ENCODE assay signal across 10 cellular contexts in the genomic region with DNA sequence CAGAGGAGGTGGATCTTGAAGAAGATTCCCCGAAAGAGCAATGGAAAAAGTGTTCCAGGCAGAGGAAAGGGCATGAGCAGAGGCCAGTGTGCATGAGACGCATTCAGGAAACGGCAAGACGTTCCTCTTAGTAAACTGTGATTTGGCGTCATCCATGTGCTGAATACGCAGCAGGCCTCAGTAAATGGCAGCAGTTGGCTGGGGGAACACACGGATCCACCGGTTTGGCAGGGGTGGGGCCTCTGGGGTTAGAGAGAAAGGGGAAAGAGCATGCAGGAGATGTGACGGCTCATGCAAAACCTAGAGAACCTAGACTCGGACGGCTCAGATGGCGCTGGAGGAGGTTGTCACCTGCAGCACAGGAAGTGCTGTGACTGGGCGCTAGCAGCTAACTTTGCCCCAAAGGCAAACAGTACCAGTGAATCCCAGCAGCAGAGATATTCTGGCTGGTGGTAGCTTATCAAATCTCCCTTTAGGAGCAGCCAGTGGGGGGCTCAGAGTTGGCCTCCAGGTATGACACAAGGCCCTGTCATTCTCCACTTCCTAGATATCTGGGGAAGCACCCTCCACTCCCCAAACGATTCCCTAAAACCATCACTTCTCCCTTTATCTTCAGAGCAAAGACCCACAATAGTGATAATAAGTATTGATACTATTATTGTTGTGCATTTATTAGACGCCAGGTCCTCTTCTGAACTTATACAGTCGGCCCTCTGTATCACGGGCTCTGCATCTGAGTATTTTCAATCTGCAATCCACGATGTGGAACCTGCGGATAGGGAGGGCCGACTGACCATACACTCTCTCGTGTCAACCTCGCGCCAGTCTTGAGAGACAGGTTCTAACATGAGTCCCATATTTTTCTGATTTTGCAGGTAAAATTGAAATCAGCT. TPM values are rescaled to one million over a fixed set of nuclear protein-coding genes. Genes with fewer than 3 reads are reported as not detected.
DNase-seq lines count a peak whose midpoint lies in the region; ATAC-seq, FAIRE-seq and TF ChIP-seq lines count a peak whose summit lies in the region.
"Had no signal": no experiment of that assay in that cellular context is flagged by ENCODE, and none has a peak within 500 bp of the region (broad histone marks: within the 10 kb centered on the region; RNA-seq: fewer than 3 reads in every experiment).

No MANE protein-coding gene starts in this region.

- DNase-seq in WERI-Rb-1 = no peak
- DNase-seq in GM12878 (ENCODE audit: low read depth, low spot score) = no peak
- peak in 2 of 3 donors; percentile 42 to 43 for DNase-seq in stimulated activated CD4-positive, alpha-beta T cell treated with anti-CD3 and anti-CD28 coated beads, TNF-alpha, amount 100 ng/mL, for 1 hour (ENCODE audit: low read depth in 3 of 3, low spot score in 1 of 3)
- no peak for DNase-seq in SK-N-SH
- DNase-seq: gastrocnemius medialis had no signal

- TF ChIP-seq CTCF in WERI-Rb-1 (IDR thresholded peaks at IDR 0.05; ENCODE audit: low read depth, low read length) = no peak
- no peak for TF ChIP-seq CTCF in GM12878 (IDR thresholded peaks at IDR 0.05 in 2 of 3, conservative IDR thresholded peaks at IDR 0.05 in 1 of 3; ENCODE audit: control insufficient read depth in 2 of 3, extremely low read depth in 1 of 3, insufficient read depth in 1 of 3, low read depth in 3 of 3, low read length in 3 of 3)
- TF ChIP-seq CTCF in SK-N-SH (IDR thresholded peaks at IDR 0.05) = no peak

- ATAC-seq in GM12878 (peak; percentile 13), HG03095 (IDR thresholded peaks at IDR 0.05; ENCODE audit: unreplicated experiment) (no peak), GM19467 (IDR thresholded peaks at IDR 0.05; ENCODE audit: unreplicated experiment) (no peak), GM18502 (IDR thresholded peaks at IDR 0.05; ENCODE audit: poor library complexity, unreplicated experiment) (no peak)
- ATAC-seq: gastrocnemius medialis had no signal

- TF ChIP-seq EP300 in GM12878 (IDR thresholded peaks at IDR 0.05; ENCODE audit: borderline replicate concordance in 1 of 2, control insufficient read depth in 1 of 2, low read depth in 2 of 2, low read length in 2 of 2) (no peak), SK-N-SH (IDR thresholded peaks at IDR 0.05; ENCODE audit: borderline replicate concordance in 1 of 2, low read depth in 1 of 2, low read length in 1 of 2) (no peak)

- RAD21 ChIA-PET in GM12878 (lab: Charles Lee; ENCODE audit: unreplicated experiment) = interaction anchor here (0.9 to 17.1 kb wide), 8 partner anchors 9 to 30 kb away, joined by 3 to 462 read pairs (median 6); a partner anchor contains a TSS

- H4K20me1 ChIP-seq in GM12878 (ENCODE audit: control insufficient read depth, insufficient read depth) = no peaks in the 10 kb centered on the region
- no peaks in the 10 kb centered on the region for H4K20me1 ChIP-seq in SK-N-SH (ENCODE audit: insufficient read depth)

- H3K36me3 ChIP-seq in WERI-Rb-1 (no peaks in the 10 kb centered on the region), GM12878 (ENCODE audit: control insufficient read depth in 2 of 2, insufficient read depth in 2 of 2, low read length in 1 of 2) (peaks cover 9 to 14% of the 10 kb centered on the region in 2 experiments), SK-N-SH (replicated peaks in 1 of 2; ENCODE audit: control insufficient read depth in 1 of 2, insufficient read depth in 2 of 2, low read length in 1 of 2) (no peaks in the 10 kb centered on the region)
- H3K36me3 ChIP-seq: gastrocnemius medialis had no signal

- H3K9ac ChIP-seq in GM12878 (ENCODE audit: control insufficient read depth, insufficient read depth, low read length) (peak overlapping the region; percentile 97), SK-N-SH (no peak overlapping the region)

- in situ Hi-C loops in GM12878 (cut with MboI) = loop anchor here (10.0 kb wide), 1 partner anchor 1185 kb away; a partner anchor contains a TSS

- H3K9me2 ChIP-seq in SK-N-SH = no peaks in the 10 kb centered on the region

- no peak for FAIRE-seq in GM12878 (lab: Jason Lieb, UNC)

- H3F3A ChIP-seq in SK-N-SH (replicated peaks; ENCODE audit: insufficient read depth) = no peaks in the 10 kb centered on the region

- peak overlapping the region; percentile 75 for H3K4me2 ChIP-seq in GM12878 (ENCODE audit: control insufficient read depth, insufficient read depth)
- H3K4me2 ChIP-seq in SK-N-SH = no peak overlapping the region

- H3K79me2 ChIP-seq in GM12878 (ENCODE audit: control insufficient read depth, insufficient read depth, low read length) = peaks cover 100% of the 10 kb centered on the region
- no peaks in the 10 kb centered on the region for H3K79me2 ChIP-seq in SK-N-SH (ENCODE audit: insufficient read depth)

- H3K4me3 ChIP-seq in WERI-Rb-1 (ENCODE audit: low read depth, low read length) = no peak overlapping the region
- H3K4me3 ChIP-seq in GM12878 = peak overlapping the region; percentile 98
- H3K4me3 ChIP-seq in SK-N-SH (ENCODE audit: low read depth in 2 of 2, low read length in 1 of 2) = no peak overlapping the region
- H3K4me3 ChIP-seq: gastrocnemius medialis had no signal

- intact Hi-C loops in GM12878 (cut with micrococcal nuclease; ENCODE audit: unreplicated experiment) = loop anchor here (2.0 kb wide), 1 partner anchor 15 kb away; no protein-coding TSS in a partner anchor

- peaks cover 77% of the 10 kb centered on the region for H3K4me1 ChIP-seq in GM12878 (ENCODE audit: control insufficient read depth, insufficient read depth, low read length)
- peaks cover 0 to 14% of the 10 kb centered on the region in 2 experiments; a peak in 1 of 4 replicates for H3K4me1 ChIP-seq in SK-N-SH (ENCODE audit: control insufficient read depth in 1 of 2, insufficient read depth in 2 of 2, low read depth in 1 of 2, low read length in 1 of 2)
- H3K4me1 ChIP-seq: gastrocnemius medialis had no signal

- H3K27me3 ChIP-seq in WERI-Rb-1 (ENCODE audit: insufficient read depth, low read depth, severe bottlenecking) = no peaks in the 10 kb centered on the region
- H3K27me3 ChIP-seq in GM12878 (replicated peaks in 1 of 2; ENCODE audit: control insufficient read depth in 2 of 2, insufficient read depth in 2 of 2, low read length in 1 of 2) = no peaks in the 10 kb centered on the region
- no peaks in the 10 kb centered on the region for H3K27me3 ChIP-seq in SK-N-SH (ENCODE audit: insufficient read depth)
- H3K27me3 ChIP-seq: gastrocnemius medialis had no signal

- BruUV-seq in GM12878 (replicated peaks; lab: Mats Ljungman, UMichigan) = no TSS peak

- POLR2A ChIA-PET in GM12878 (lab: Charles Lee) = interaction anchor here (0.6 to 22.5 kb wide), 9 partner anchors 4 to 31 kb away, joined by 3 to 741 read pairs (median 10); a partner anchor contains a TSS
- POLR2A ChIA-PET in SK-N-SH (lab: Yijun Ruan, JAX) = interaction anchor here (0.6 kb wide), 1 partner anchor 12 kb away, joined by 3 read pairs; no protein-coding TSS in a partner anchor

- TF ChIP-seq POLR2A in GM19099 (IDR thresholded peaks at IDR 0.05; ENCODE audit: extremely low read depth, insufficient read length, low read depth) (peak; percentile 63), GM12878 (IDR thresholded peaks at IDR 0.05; ENCODE audit: low read depth, low read length) (peak; percentile 83)

- 4% methylated on average over 23 of the region's 23 CpGs for WGBS in GM12878 (ENCODE audit: insufficient coverage, insufficient replicate concordance, low lambda C conversion rate, missing lambda C conversion rate)
- 85% methylated on average over 23 of the region's 23 CpGs for WGBS in SK-N-SH (ENCODE audit: low lambda C conversion rate)

- H3K27ac ChIP-seq in WERI-Rb-1 (peak overlapping the region; percentile 94), GM12878 (ENCODE audit: control insufficient read depth, insufficient read depth) (peak overlapping the region; percentile 93), SK-N-SH (ENCODE audit: low read depth in 2 of 2, low read length in 1 of 2) (no peak overlapping the region)
- H3K27ac ChIP-seq: gastrocnemius medialis had no signal

- TF ChIP-seq RAD21 in GM12878 (IDR thresholded peaks at IDR 0.05; ENCODE audit: insufficient read depth, low read depth, low read length) = no peak
- TF ChIP-seq RAD21 in SK-N-SH (IDR thresholded peaks at IDR 0.05; ENCODE audit: low read length) = no peak

- H3K9me3 ChIP-seq in WERI-Rb-1 (ENCODE audit: severe bottlenecking) (no peaks in the 10 kb centered on the region), GM12878 (replicated peaks; ENCODE audit: control insufficient read depth, insufficient read depth, low read length) (no peaks in the 10 kb centered on the region), SK-N-SH (no peaks in the 10 kb centered on the region)
- H3K9me3 ChIP-seq: gastrocnemius medialis had no signal

- CTCF ChIA-PET in GM12878 (lab: Yijun Ruan, JAX) = interaction anchor here (1.6 to 16.5 kb wide), 5 partner anchors 11 to 29 kb away, joined by 7 to 161 read pairs (median 29); no protein-coding TSS in a partner anchor
- CTCF ChIA-PET in SK-N-SH (lab: Yijun Ruan, JAX) = interaction anchor here (1.0 to 2.8 kb wide), 7 partner anchors 11 to 161 kb away, joined by 3 to 7 read pairs (median 5); no protein-coding TSS in a partner anchor

- H2AFZ ChIP-seq in GM12878 (ENCODE audit: control insufficient read depth, low read depth, low read length) (no peak overlapping the region), SK-N-SH (ENCODE audit: low read depth) (no peak overlapping the region)

- SMC1A ChIA-PET in GM12878 (lab: Charles Lee; ENCODE audit: uncharacterized antibody, unreplicated experiment) = interaction anchor here (15.9 to 24.8 kb wide), 3 partner anchors 9 to 31 kb away, joined by 248 to 556 read pairs (median 440); a partner anchor contains a TSS

RNA-seq across cellular contexts. Expression of a gene that starts 7.6 kb away (rescaled TPM):
- 345 and 349 TPM in 2 replicates for total RNA-seq in GM12878 (2013; cell fraction: nucleolus; rRNA removed)
- total RNA-seq in GM12878 (2014; rRNA removed) (360 and 370 TPM in 2 replicates), GM12878 (2014; rRNA removed; fragmentation: Illumina TruSeq; extraction: Trizol) (423 and 431 TPM in 2 replicates), GM12878 (2021) (740 and 758 TPM in 2 replicates)
- 582 TPM for polyA plus RNA-seq in GM12878 (2011; ENCODE audit: low read depth)
- polyA plus RNA-seq in GM12878 (2011; rRNA removed) (411 and 682 TPM in 2 replicates), GM12878 (2014; fragmentation: Illumina TruSeq; extraction: Trizol) (972 and 1,013 TPM in 2 replicates), GM12878 (2014; fragmentation: Nextera tagmentation; extraction: Ambion mirVana) (10 to 100 TPM; 24.1 to 48.8 TPM), GM12878 (2014; rRNA removed) (675 and 692 TPM in 2 replicates), GM12878 (2016; fragmentation: Nextera tagmentation; extraction: Ambion mirVana) (1,000 to 10,000 TPM in 1 of 2 experiments, 100 to 1,000 TPM in 1; 977 to 1,034 TPM), SK-N-SH (2012; rRNA removed) (1.0 and 1.1 TPM in 2 replicates)
- polyA plus RNA-seq in GM12878 (2011; cell fraction: cytosol; rRNA removed) = 985 and 1,156 TPM in 2 replicates
- 492 and 615 TPM in 2 replicates for polyA plus RNA-seq in GM12878 (2011; cell fraction: nucleus; rRNA removed)
- polyA plus RNA-seq in GM12878 (2012) = 791 and 943 TPM in 2 replicates
- polyA minus RNA-seq in GM12878 (2011; rRNA and poly(A)+ RNA removed) = 1,330 and 1,556 TPM in 2 replicates
- 364 and 402 TPM in 2 replicates for polyA minus RNA-seq in GM12878 (2011; cell fraction: cytosol; rRNA and poly(A)+ RNA removed)
- 131 and 171 TPM in 2 replicates for polyA minus RNA-seq in GM12878 (2011; cell fraction: nucleus; rRNA and poly(A)+ RNA removed)
- 0.85 and 0.89 TPM in 2 replicates for polyA plus RNA-seq in SK-N-SH (2012; cell fraction: cytosol; rRNA removed)
- 0.30 and 0.38 TPM in 2 replicates for polyA plus RNA-seq in SK-N-SH (2012; cell fraction: nucleus; rRNA removed)

RNA-seq across cellular contexts. Expression of a gene that starts 26.6 kb away (rescaled TPM):
- 0.51 and 1.9 TPM in 2 replicates for total RNA-seq in GM12878 (2013; cell fraction: nucleolus; rRNA removed)
- total RNA-seq in GM12878 (2014; rRNA removed) = 0.11 and 0.27 TPM in 2 replicates
- total RNA-seq in GM12878 (2014; rRNA removed; fragmentation: Illumina TruSeq; extraction: Trizol) = 0.04 TPM in 1 of 2 replicates, not detected in the other
- 0.21 and 0.24 TPM in 2 replicates for total RNA-seq in GM12878 (2021)
- 0.31 TPM for polyA plus RNA-seq in GM12878 (2011; ENCODE audit: low read depth)
- polyA plus RNA-seq in GM12878 (2011; rRNA removed) = 0.36 and 0.50 TPM in 2 replicates
- 0.67 and 0.77 TPM in 2 replicates for polyA plus RNA-seq in GM12878 (2011; cell fraction: cytosol; rRNA removed)
- polyA plus RNA-seq in GM12878 (2011; cell fraction: nucleus; rRNA removed) = 1.5 and 2.1 TPM in 2 replicates
- polyA plus RNA-seq in GM12878 (2012) = 0.48 and 0.60 TPM in 2 replicates
- polyA plus RNA-seq in GM12878 (2014; fragmentation: Illumina TruSeq; extraction: Trizol) = 0.07 and 0.11 TPM in 2 replicates
- under 1 TPM in 1 of 2 experiments, not detected in 1; 0.07 TPM for polyA plus RNA-seq in GM12878 (2014; fragmentation: Nextera tagmentation; extraction: Ambion mirVana)
- 0.10 and 0.46 TPM in 2 replicates for polyA plus RNA-seq in GM12878 (2014; rRNA removed)
- polyA plus RNA-seq in GM12878 (2016; fragmentation: Nextera tagmentation; extraction: Ambion mirVana) = under 1 TPM; 0.09 to 0.44 TPM
- 0.22 and 0.72 TPM in 2 replicates for polyA minus RNA-seq in GM12878 (2011; rRNA and poly(A)+ RNA removed)
- not detected in 2 replicates for polyA minus RNA-seq in GM12878 (2011; cell fraction: cytosol; rRNA and poly(A)+ RNA removed)
- 0.67 and 1.3 TPM in 2 replicates for polyA minus RNA-seq in GM12878 (2011; cell fraction: nucleus; rRNA and poly(A)+ RNA removed)
- 0.15 and 0.23 TPM in 2 replicates for polyA plus RNA-seq in SK-N-SH (2012; rRNA removed)
- 0.05 and 0.09 TPM in 2 replicates for polyA plus RNA-seq in SK-N-SH (2012; cell fraction: cytosol; rRNA removed)
- polyA plus RNA-seq in SK-N-SH (2012; cell fraction: nucleus; rRNA removed) = 1.3 and 1.4 TPM in 2 replicates
- total RNA-seq: gastrocnemius medialis, HT1080 had no signal

Comparison
In these comparisons a context has a peak if more than half of its experiments do, and no peak if none do; other contexts are left out.
1. DNase-seq: peak in stimulated activated CD4-positive, alpha-beta T cell treated with anti-CD3 and anti-CD28 coated beads, TNF-alpha, amount 100 ng/mL, for 1 hour (2 of 3); none in WERI-Rb-1 (single experiment), GM12878 (single experiment) and SK-N-SH (single experiment).
2. H3K27ac ChIP-seq: peak in WERI-Rb-1 (single experiment) and GM12878 (single experiment); none in SK-N-SH (0 of 2).
3. RNA of a gene that starts 7.6 kb away (polyA plus RNA-seq): 24.1 to 1,156 TPM in GM12878; 0.30 to 1.1 TPM in SK-N-SH; every median in the first group is over 10 times any median in the second.